In the genomic region with DNA sequence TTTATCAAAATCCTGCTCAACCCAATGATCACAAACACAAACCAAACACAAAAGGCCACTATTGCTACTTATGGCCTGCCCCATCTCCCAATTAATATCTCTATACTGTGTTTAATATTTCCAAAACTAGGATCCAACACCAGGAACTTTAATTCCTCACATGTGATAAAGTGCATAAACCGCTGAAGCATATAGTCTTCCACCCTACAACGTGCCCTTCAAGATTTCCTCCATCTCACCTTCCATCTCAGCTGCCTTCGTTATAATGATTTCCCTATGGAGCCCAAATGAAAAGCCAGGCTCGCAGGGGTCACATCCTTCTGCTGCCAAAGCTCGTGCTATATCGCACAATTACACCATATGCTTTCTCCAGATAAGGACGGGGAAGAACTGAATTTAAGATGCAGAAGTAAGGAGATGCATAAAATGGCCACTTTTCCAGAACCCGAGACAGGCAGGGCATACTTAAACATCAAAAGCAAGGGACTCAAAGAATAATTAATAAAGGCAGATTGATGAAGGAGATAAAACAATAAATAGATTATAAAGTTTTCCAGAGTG, we compare ENCODE assay signal across 9 cellular contexts. TPM values are rescaled to one million over a fixed set of nuclear protein-coding genes. Genes with fewer than 3 reads are reported as not detected.
DNase-seq lines count a peak whose midpoint lies in the region; ATAC-seq and TF ChIP-seq lines count a peak whose summit lies in the region.
"Had no signal": no experiment of that assay in that cellular context is flagged by ENCODE, and none has a peak within 500 bp of the region (broad histone marks: within the 10 kb centered on the region; RNA-seq: fewer than 3 reads in every experiment).

No MANE protein-coding gene starts in this region.

- no peak overlapping the region for H3K27ac Mint-ChIP-seq in activated CD8-positive, alpha-beta memory T cell treated with anti-CD3 and anti-CD28 coated beads, Interleukin-2, amount 10 ng/mL, durations not matched to agents 7 days and 5 days
- no peak overlapping the region for H3K27ac Mint-ChIP-seq in stimulated activated naive CD8-positive, alpha-beta T cell treated with anti-CD3 and anti-CD28 coated beads, Interleukin-15, amount 100 ng/mL, for 72 hours

- no peak for ATAC-seq in activated CD8-positive, alpha-beta memory T cell treated with anti-CD3 and anti-CD28 coated beads, Interleukin-2, amount 10 ng/mL, durations not matched to agents 7 days and 5 days
- ATAC-seq in stimulated activated naive CD8-positive, alpha-beta T cell treated with anti-CD3 and anti-CD28 coated beads, Interleukin-15, amount 100 ng/mL, for 72 hours: no peak
- ATAC-seq in HG03521 (IDR thresholded peaks at IDR 0.05; ENCODE audit: unreplicated experiment) (no peak), HG03045 (IDR thresholded peaks at IDR 0.05; ENCODE audit: unreplicated experiment) (no peak)

- no peaks in the 10 kb centered on the region for H3K9me3 ChIP-seq in SK-N-MC (ENCODE audit: low read depth, low read length)

- CTCF ChIA-PET in activated CD8-positive, alpha-beta memory T cell treated with anti-CD3 and anti-CD28 coated beads, Interleukin-2, amount 10 ng/mL, durations not matched to agents 7 days and 5 days (lab: Charles Lee): interaction anchor here (1.0 kb wide), 1 partner anchor 118 kb away, joined by 3 read pairs; no protein-coding TSS in a partner anchor

- H3K4me3 Mint-ChIP-seq in activated CD8-positive, alpha-beta memory T cell treated with anti-CD3 and anti-CD28 coated beads, Interleukin-2, amount 10 ng/mL, durations not matched to agents 7 days and 5 days: peak overlapping the region; percentile 3
- peak overlapping the region; percentile 86 to 98 for H3K4me3 Mint-ChIP-seq in stimulated activated naive CD8-positive, alpha-beta T cell treated with anti-CD3 and anti-CD28 coated beads, Interleukin-15, amount 100 ng/mL, for 72 hours

- DNase-seq in activated CD8-positive, alpha-beta memory T cell treated with anti-CD3 and anti-CD28 coated beads, Interleukin-2, amount 10 ng/mL, durations not matched to agents 7 days and 5 days: no peak
- no peak for DNase-seq in activated CD8-positive, alpha-beta memory T cell treated with anti-CD3 and anti-CD28 coated beads for 24 hours
- DNase-seq in SK-N-MC (ENCODE audit: low read depth, low spot score) (no peak), foreskin fibroblast (peak in 1 of 2 donors; percentile 40), AG08396 (ENCODE audit: low spot score) (no peak)
- no peak for DNase-seq in stimulated activated naive CD8-positive, alpha-beta T cell treated with anti-CD3 and anti-CD28 coated beads, Interleukin-15, amount 100 ng/mL, for 72 hours
- DNase-seq: GDM1 had no signal

- H3K27me3 Mint-ChIP-seq in activated CD8-positive, alpha-beta memory T cell treated with anti-CD3 and anti-CD28 coated beads, Interleukin-2, amount 10 ng/mL, durations not matched to agents 7 days and 5 days: peaks cover 60% of the 10 kb centered on the region
- peaks cover 68% of the 10 kb centered on the region for H3K27me3 Mint-ChIP-seq in stimulated activated naive CD8-positive, alpha-beta T cell treated with anti-CD3 and anti-CD28 coated beads, Interleukin-15, amount 100 ng/mL, for 72 hours

- peaks cover 4% of the 10 kb centered on the region for H3K4me1 Mint-ChIP-seq in activated CD8-positive, alpha-beta memory T cell treated with anti-CD3 and anti-CD28 coated beads, Interleukin-2, amount 10 ng/mL, durations not matched to agents 7 days and 5 days
- peaks cover 31% of the 10 kb centered on the region for H3K4me1 Mint-ChIP-seq in stimulated activated naive CD8-positive, alpha-beta T cell treated with anti-CD3 and anti-CD28 coated beads, Interleukin-15, amount 100 ng/mL, for 72 hours

- H3K36me3 Mint-ChIP-seq in activated CD8-positive, alpha-beta memory T cell treated with anti-CD3 and anti-CD28 coated beads, Interleukin-2, amount 10 ng/mL, durations not matched to agents 7 days and 5 days: no peaks in the 10 kb centered on the region

- TF ChIP-seq CTCF in foreskin fibroblast (IDR thresholded peaks at IDR 0.05; ENCODE audit: low read depth, low read length): no peak

- H3K36me3 ChIP-seq in SK-N-MC (ENCODE audit: insufficient read depth, low read length): peaks cover 9% of the 10 kb centered on the region

- H3K4me3 ChIP-seq in SK-N-MC (peak overlapping the region; percentile 99), foreskin fibroblast (ENCODE audit: low read depth in 1 of 2, low read length in 2 of 2) (peak overlapping the region; percentile 68 to 76)

- peak overlapping the region; percentile 86 for H3K9ac ChIP-seq in SK-N-MC (ENCODE audit: insufficient read length)

- no peaks in the 10 kb centered on the region for H3K9me3 Mint-ChIP-seq in activated CD8-positive, alpha-beta memory T cell treated with anti-CD3 and anti-CD28 coated beads, Interleukin-2, amount 10 ng/mL, durations not matched to agents 7 days and 5 days (ENCODE audit: low read depth)
- H3K9me3 Mint-ChIP-seq in stimulated activated naive CD8-positive, alpha-beta T cell treated with anti-CD3 and anti-CD28 coated beads, Interleukin-15, amount 100 ng/mL, for 72 hours: no peaks in the 10 kb centered on the region

- no peak overlapping the region for H3K27ac ChIP-seq in SK-N-MC

RNA-seq across cellular contexts. Expression of gene MYH10, which starts 1.8 kb away (rescaled TPM):
- total RNA-seq in activated CD8-positive, alpha-beta memory T cell treated with anti-CD3 and anti-CD28 coated beads, Interleukin-2, amount 10 ng/mL, durations not matched to agents 7 days and 5 days: 10 to 100 TPM in 1 of 2 experiments, 1 to 10 TPM in 1; 8.1 to 30.4 TPM
